ENCODE assay signal across 27 cellular contexts in the genomic region with DNA sequence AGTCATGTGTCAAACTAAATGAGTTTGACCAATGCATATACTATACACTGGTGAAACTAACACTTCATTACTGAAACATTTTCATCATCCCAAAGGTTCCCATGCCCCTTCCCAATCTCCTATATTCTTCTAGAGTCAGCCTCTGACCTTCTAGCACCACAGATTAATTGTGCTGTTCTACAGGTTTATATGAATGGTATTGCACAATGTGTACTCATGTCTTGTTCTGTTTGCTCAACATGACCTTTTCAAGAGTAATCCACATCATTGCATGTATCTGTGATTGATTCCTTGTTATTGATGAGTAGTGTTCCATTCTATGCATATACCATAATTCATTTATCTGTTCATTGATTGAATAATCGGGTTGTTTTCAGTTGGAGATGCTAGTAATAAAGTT. TPM values are rescaled to one million over a fixed set of nuclear protein-coding genes. Genes with fewer than 3 reads are reported as not detected.
DNase-seq lines count a peak whose midpoint lies in the region; ATAC-seq, FAIRE-seq and TF ChIP-seq lines count a peak whose summit lies in the region.
"Had no signal": no experiment of that assay in that cellular context is flagged by ENCODE, and none has a peak within 500 bp of the region (broad histone marks: within the 10 kb centered on the region; RNA-seq: fewer than 3 reads in every experiment).

No MANE protein-coding gene starts in this region.

- H3K4me3 ChIP-seq in mammary epithelial cell (replicated peaks in 1 of 3; ENCODE audit: insufficient read depth in 1 of 3, low read depth in 2 of 3, low read length in 3 of 3): no peak overlapping the region
- no peak overlapping the region for H3K4me3 ChIP-seq in IMR-90 (ENCODE audit: insufficient read depth, low read depth, low read length)
- no peak overlapping the region for H3K4me3 ChIP-seq in K562
- H3K4me3 ChIP-seq: MG63 had no signal

- POLR2A ChIA-PET in MCF 10A (lab: Yijun Ruan, JAX): no interaction called here
- POLR2A ChIA-PET in IMR-90 (lab: Charles Lee; ENCODE audit: unreplicated experiment): no interaction called here
- POLR2A ChIA-PET in K562 (lab: Yijun Ruan, JAX): no interaction called here

- H4K20me1 ChIP-seq in mammary epithelial cell (ENCODE audit: insufficient read depth, low read length) (no peaks in the 10 kb centered on the region), IMR-90 (ENCODE audit: insufficient read depth, low read length) (no peaks in the 10 kb centered on the region), K562 (replicated peaks; ENCODE audit: control insufficient read depth, insufficient read depth, low read length) (no peaks in the 10 kb centered on the region)

- CTCF ChIA-PET in MCF 10A (lab: Yijun Ruan, JAX) (no interaction called here), mammary epithelial cell (lab: Charles Lee; ENCODE audit: low non-redundant PET) (no interaction called here), IMR-90 (lab: Yijun Ruan, JAX) (no interaction called here), K562 (lab: Yijun Ruan, JAX; ENCODE audit: low intra/inter-chr PET ratio) (no interaction called here)

- H4K91ac ChIP-seq in IMR-90 (ENCODE audit: insufficient read depth, low read depth, low read length): no peak overlapping the region

- H3K79me2 ChIP-seq in mammary epithelial cell (ENCODE audit: insufficient read depth, low read length): no peaks in the 10 kb centered on the region
- H3K79me2 ChIP-seq in K562 (ENCODE audit: control insufficient read depth, insufficient read depth, low read length): no peaks in the 10 kb centered on the region

- no peaks in the 10 kb centered on the region for H3K9me3 Mint-ChIP-seq in MCF 10A (ENCODE audit: unreplicated experiment)

- H3K9ac ChIP-seq in mammary epithelial cell (ENCODE audit: insufficient read depth, low read length): no peak overlapping the region
- no peak overlapping the region for H3K9ac ChIP-seq in IMR-90 (ENCODE audit: low read depth, low read length)
- no peak overlapping the region for H3K9ac ChIP-seq in K562 (ENCODE audit: insufficient read depth in 1 of 2, low read depth in 2 of 2, low read length in 2 of 2)

- no peak overlapping the region for H3K4me2 ChIP-seq in mammary epithelial cell (ENCODE audit: insufficient read depth, low read depth, low read length)
- H3K4me2 ChIP-seq in IMR-90 (ENCODE audit: low read depth, low read length): no peak overlapping the region
- no peak overlapping the region for H3K4me2 ChIP-seq in K562 (ENCODE audit: insufficient read depth, low read length)

- BruUV-seq in MCF 10A (replicated peaks; lab: Mats Ljungman, UMichigan) (no TSS peak), mammary epithelial cell (replicated peaks; lab: Mats Ljungman, UMichigan) (no TSS peak), IMR-90 (replicated peaks; lab: Mats Ljungman, UMichigan) (no TSS peak), K562 (replicated peaks; lab: Mats Ljungman, UMichigan) (no TSS peak)

- H2BK5ac ChIP-seq in IMR-90 (ENCODE audit: low read depth, low read length, poor library complexity, severe bottlenecking): no peak overlapping the region

- H3K4me1 ChIP-seq in mammary epithelial cell (ENCODE audit: insufficient read depth, low read length) (no peaks in the 10 kb centered on the region), IMR-90 (ENCODE audit: control insufficient read depth, insufficient read depth, low read length) (no peaks in the 10 kb centered on the region), K562 (replicated peaks in 1 of 2; ENCODE audit: control insufficient read depth in 2 of 2, insufficient read depth in 2 of 2, low read length in 2 of 2) (peaks cover 0 to 2% of the 10 kb centered on the region in 2 experiments; a peak in 1 of 5 replicates)

- H3K79me1 ChIP-seq in IMR-90 (ENCODE audit: low read depth in 1 of 2, low read length in 2 of 2): no peaks in the 10 kb centered on the region

- peak; percentile 10 for DNase-seq in MCF 10A (ENCODE audit: unreplicated experiment)
- DNase-seq in mammary epithelial cell: no peak
- no peak for DNase-seq in IMR-90
- no peak for DNase-seq in K562 (ENCODE audit: extremely low read depth in 1 of 4, low spot score in 3 of 4)
- DNase-seq in DMS114 treated with DMSO at 0.1 percent for 48 hours (lab: John Stamatoyannopoulos, UW; ENCODE audit: unreplicated experiment): no peak
- DNase-seq in stimulated activated naive CD4-positive, alpha-beta T cell treated with Interleukin-2 at 50 U/mL for 16 hours (lab: John Stamatoyannopoulos, UW): no peak
- DNase-seq: C1 segment of cervical spinal cord; CD4-positive, alpha-beta memory T cell; COR-L47; Kasumi-1; MG63; NCI-H1092; NCI-H1417 treated with DMSO at 0.1 percent for 48 hours; NCI-H1694 treated with DMSO at 0.1 percent for 48 hours; NCI-H2081; NCI-H2171 treated with DMSO at 0.1 percent for 48 hours; NCI-H345; NCI-H524 treated with DMSO at 0.1 percent for 48 hours; Right ventricle myocardium superior; RPMI8226; T-helper 1 cell had no signal

- intact Hi-C loops in MCF 10A (cut with micrococcal nuclease): no loop called here
- intact Hi-C loops in mammary epithelial cell (cut with micrococcal nuclease): no loop called here
- intact Hi-C loops in IMR-90 (cut with micrococcal nuclease): no loop called here
- intact Hi-C loops in K562 (cut with micrococcal nuclease): no loop called here

- H3K36me3 Mint-ChIP-seq in MCF 10A (ENCODE audit: insufficient read depth, unreplicated experiment): no peaks in the 10 kb centered on the region
- H3K36me3 Mint-ChIP-seq: CD4-positive, alpha-beta memory T cell had no signal

- no peak overlapping the region for H2BK15ac ChIP-seq in IMR-90 (ENCODE audit: low read depth, low read length)

- no peak overlapping the region for H2AK5ac ChIP-seq in IMR-90 (ENCODE audit: low read depth, low read length)

- TF ChIP-seq POLR2A in IMR-90 (IDR thresholded peaks at IDR 0.05; ENCODE audit: low read depth, low read length) (no peak), K562 (conservative IDR thresholded peaks at IDR 0.05) (no peak)

- H2BK20ac ChIP-seq in IMR-90 (ENCODE audit: low read depth, low read length): no peak overlapping the region

- no peak overlapping the region for H4K5ac ChIP-seq in IMR-90 (ENCODE audit: low read depth, low read length)

- FAIRE-seq in K562 (lab: Jason Lieb, UNC): no peak
- FAIRE-seq: GM18507, H54 had no signal

- no peak overlapping the region for H2BK120ac ChIP-seq in IMR-90 (ENCODE audit: low read depth, low read length)

- TF ChIP-seq CTCF in MCF 10A (IDR thresholded peaks at IDR 0.05; ENCODE audit: unreplicated experiment): no peak
- TF ChIP-seq CTCF in mammary epithelial cell (conservative IDR thresholded peaks at IDR 0.05 in 1 of 2, IDR thresholded peaks at IDR 0.05 in 1 of 2; ENCODE audit: extremely low read depth in 1 of 2, insufficient read depth in 1 of 2, low read depth in 1 of 2, low read length in 2 of 2): no peak
- no peak for TF ChIP-seq CTCF in IMR-90 (conservative IDR thresholded peaks at IDR 0.05; ENCODE audit: low read depth, low read length)
- no peak for TF ChIP-seq CTCF in K562 (IDR thresholded peaks at IDR 0.05 in 2 of 3, conservative IDR thresholded peaks at IDR 0.05 in 1 of 3; ENCODE audit: insufficient read depth in 2 of 3, low read depth in 1 of 3, low read length in 3 of 3)

- no peak overlapping the region for H3K4ac ChIP-seq in IMR-90 (ENCODE audit: low read depth, low read length)

- TF ChIP-seq RAD21 in IMR-90 (IDR thresholded peaks at IDR 0.05; ENCODE audit: low read length) (no peak), K562 (CRISPR knock-in tag; conservative IDR thresholded peaks at IDR 0.05 in 1 of 2, IDR thresholded peaks at IDR 0.05 in 1 of 2) (no peak)

- TF ChIP-seq EP300 in K562 (IDR thresholded peaks at IDR 0.05; ENCODE audit: low read length): no peak

- dilution Hi-C loops in mammary epithelial cell (cut with HindIII; ENCODE audit: low sequenced_read_pairs): no loop called here
- dilution Hi-C loops in IMR-90 (cut with HindIII; ENCODE audit: low sequenced_read_pairs, unreplicated experiment): no loop called here

- no peaks in the 10 kb centered on the region for H3K4me1 Mint-ChIP-seq in MCF 10A (ENCODE audit: insufficient read depth, unreplicated experiment)
- H3K4me1 Mint-ChIP-seq: CD4-positive, alpha-beta memory T cell had no signal

- H3K9me3 ChIP-seq in mammary epithelial cell (replicated peaks; ENCODE audit: insufficient read depth, low read length): no peaks in the 10 kb centered on the region
- H3K9me3 ChIP-seq in IMR-90 (ENCODE audit: control insufficient read depth, insufficient read depth, low read length): no peaks in the 10 kb centered on the region
- no peaks in the 10 kb centered on the region for H3K9me3 ChIP-seq in K562 (replicated peaks; ENCODE audit: control insufficient read depth, insufficient read depth, low read depth, low read length)
- H3K9me3 ChIP-seq: MG63 had no signal

- H3K9me1 ChIP-seq in IMR-90 (ENCODE audit: insufficient read depth, low read length) (no peaks in the 10 kb centered on the region), K562 (ENCODE audit: control insufficient read depth, insufficient read depth, low read length) (no peaks in the 10 kb centered on the region)

- in situ Hi-C loops in mammary epithelial cell (cut with MboI; ENCODE audit: low sequenced_read_pairs in 2 of 2) (no loop called here), IMR-90 (cut with MboI; ENCODE audit: low sequenced_read_pairs) (no loop called here), K562 (cut with MboI) (no loop called here)

- no peak overlapping the region for H4K8ac ChIP-seq in IMR-90 (ENCODE audit: low read depth in 2 of 2, low read length in 2 of 2)

- H3K27ac ChIP-seq in mammary epithelial cell (ENCODE audit: insufficient read depth, low read depth, low read length): no peak overlapping the region
- H3K27ac ChIP-seq in IMR-90 (ENCODE audit: insufficient read depth, low read length): no peak overlapping the region
- H3K27ac ChIP-seq in K562 (ENCODE audit: extremely low read depth, low read depth, low read length): no peak overlapping the region

- ATAC-seq in IMR-90 (ENCODE audit: low read depth): no peak
- no peak for ATAC-seq in K562
- no peak for ATAC-seq in GM19463 (IDR thresholded peaks at IDR 0.05; ENCODE audit: unreplicated experiment)

- no peak overlapping the region for H2AK9ac ChIP-seq in IMR-90 (replicated peaks; ENCODE audit: low read depth, low read length, poor library complexity)

- H3K23ac ChIP-seq in IMR-90 (ENCODE audit: low read depth, low read length): no peak overlapping the region

- H3K36me3 ChIP-seq in mammary epithelial cell (ENCODE audit: insufficient read depth, low read length): no peaks in the 10 kb centered on the region
- H3K36me3 ChIP-seq in IMR-90 (ENCODE audit: control insufficient read depth, insufficient read depth, low read length): no peaks in the 10 kb centered on the region
- peaks cover 6% of the 10 kb centered on the region; the same call in 1 of the 3 replicates for H3K36me3 ChIP-seq in K562 (ENCODE audit: control insufficient read depth, insufficient read depth, low read length)
- H3K36me3 ChIP-seq: MG63 had no signal

- H3K27me3 ChIP-seq in mammary epithelial cell (ENCODE audit: insufficient read depth, low read length) (peaks cover 2% of the 10 kb centered on the region), IMR-90 (ENCODE audit: control insufficient read depth, insufficient read depth, low read length) (no peaks in the 10 kb centered on the region), K562 (ENCODE audit: control insufficient read depth in 2 of 2, insufficient read depth in 2 of 2, low read length in 2 of 2) (no peaks in the 10 kb centered on the region)
- H3K27me3 ChIP-seq: MG63 had no signal

- no peak overlapping the region for H3K56ac ChIP-seq in IMR-90 (ENCODE audit: extremely low read depth, insufficient read depth, low read length)

- no peak overlapping the region for H3K27ac Mint-ChIP-seq in MCF 10A (ENCODE audit: low read depth, unreplicated experiment)
- H3K27ac Mint-ChIP-seq: CD4-positive, alpha-beta memory T cell had no signal

- H3K4me3 Mint-ChIP-seq in MCF 10A (ENCODE audit: unreplicated experiment): no peak overlapping the region
- H3K4me3 Mint-ChIP-seq: CD4-positive, alpha-beta memory T cell had no signal

- peaks cover 20% of the 10 kb centered on the region for H3K27me3 Mint-ChIP-seq in MCF 10A (ENCODE audit: insufficient read depth, unreplicated experiment)
- H3K27me3 Mint-ChIP-seq: CD4-positive, alpha-beta memory T cell had no signal

- no peak overlapping the region for H3K14ac ChIP-seq in IMR-90 (replicated peaks; ENCODE audit: low read depth, low read length)

- 75% methylated on average over 1 of the region's 1 CpG for whole genome bisulfite sequencing in mammary epithelial cell (ENCODE audit: low coverage, missing lambda C conversion rate)
- WGBS in IMR-90 (ENCODE audit: extremely low coverage in 2 of 2, insufficient read length in 1 of 2), 2 experiments: no CpG with 5 or more reads among the region's 1 CpG
- 21% methylated on average over 1 of the region's 1 CpG for WGBS in K562 (ENCODE audit: insufficient coverage, low coverage, missing lambda C conversion rate)

- H3K18ac ChIP-seq in IMR-90 (ENCODE audit: low read depth, low read length): no peak overlapping the region

- H2AFZ ChIP-seq in mammary epithelial cell (ENCODE audit: low read depth, low read length) (no peak overlapping the region), IMR-90 (replicated peaks; ENCODE audit: low read length, poor library complexity) (no peak overlapping the region), K562 (ENCODE audit: low read depth, low read length) (no peak overlapping the region)

RNA-seq across cellular contexts. Expression of a gene that starts 7.5 kb away (rescaled TPM):
- not detected in 2 replicates for total RNA-seq in MCF 10A (2022)
- not detected for total RNA-seq in mammary epithelial cell
- not detected for polyA plus RNA-seq in mammary epithelial cell
- not detected for polyA minus RNA-seq in mammary epithelial cell
- total RNA-seq in IMR-90 (2012; rRNA removed): not detected in 2 replicates
- not detected in 2 replicates for polyA plus RNA-seq in IMR-90 (2012; rRNA removed)
- polyA plus RNA-seq in IMR-90 (2012; cell fraction: cytosol; rRNA removed): not detected in 2 replicates
- polyA plus RNA-seq in IMR-90 (2012; cell fraction: nucleus; rRNA removed; ENCODE audit: low replicate concordance): not detected in 2 replicates
- 10.0 and 24.8 TPM in 2 replicates for total RNA-seq in K562 (2011; cell fraction: chromatin; rRNA removed; ENCODE audit: low replicate concordance)
- 2.3 and 6.2 TPM in 2 replicates for total RNA-seq in K562 (2011; cell fraction: nucleolus; rRNA removed)
- 26.1 and 54.7 TPM in 2 replicates for total RNA-seq in K562 (2011; cell fraction: nucleoplasm; rRNA removed)
- 0.57 and 0.59 TPM in 2 replicates for total RNA-seq in K562 (2014; rRNA removed)
- 1.4 and 1.7 TPM in 2 replicates for total RNA-seq in K562 (2014; rRNA removed; fragmentation: Illumina TruSeq; extraction: Trizol)
- total RNA-seq in K562 (2015; rRNA removed; fragmentation: Illumina TruSeq; extraction: Trizol): 0.91 and 1.7 TPM in 2 replicates
- total RNA-seq in K562 (2021): 0.44 and 0.54 TPM in 2 replicates
- 0.57 and 0.83 TPM in 2 replicates for polyA plus RNA-seq in K562 (2011; rRNA removed)
- 0.15 and 0.19 TPM in 2 replicates for polyA plus RNA-seq in K562 (2011; cell fraction: cytosol; rRNA removed)
- 3.8 and 4.1 TPM in 2 replicates for polyA plus RNA-seq in K562 (2011; cell fraction: nucleus; rRNA removed)
- polyA plus RNA-seq in K562 (2012): 0.18 and 0.32 TPM in 2 replicates
- polyA plus RNA-seq in K562 (2014; fragmentation: Illumina TruSeq; extraction: Trizol): 0.10 and 0.25 TPM in 2 replicates
- under 1 TPM in 1 of 2 experiments, not detected in 1; 0.03 TPM for polyA plus RNA-seq in K562 (2014; fragmentation: Nextera tagmentation; extraction: Ambion mirVana)
- polyA plus RNA-seq in K562 (2014; rRNA removed): 0.12 and 0.16 TPM in 2 replicates
- 13.4 and 16.2 TPM in 2 replicates for polyA minus RNA-seq in K562 (2011; rRNA and poly(A)+ RNA removed)
- not detected in 2 replicates for polyA minus RNA-seq in K562 (2011; cell fraction: cytosol; rRNA and poly(A)+ RNA removed)
- 18.0 and 19.9 TPM in 2 replicates for polyA minus RNA-seq in K562 (2011; cell fraction: nucleus; rRNA and poly(A)+ RNA removed)
- total RNA-seq: A673; CD4-positive, alpha-beta memory T cell; Daoy; G401; Right ventricle myocardium superior had no signal
- polyA plus RNA-seq: CD4-positive, alpha-beta memory T cell had no signal

RNA-seq across cellular contexts. Expression of a gene that starts 22.8 kb away (rescaled TPM):
- not detected in 2 replicates for total RNA-seq in MCF 10A (2022)
- not detected for total RNA-seq in mammary epithelial cell
- polyA plus RNA-seq in mammary epithelial cell: not detected
- polyA minus RNA-seq in mammary epithelial cell: not detected
- not detected in 2 replicates for total RNA-seq in IMR-90 (2012; rRNA removed)
- polyA plus RNA-seq in IMR-90 (2012; rRNA removed): not detected in 2 replicates
- polyA plus RNA-seq in IMR-90 (2012; cell fraction: cytosol; rRNA removed): not detected in 2 replicates
- polyA plus RNA-seq in IMR-90 (2012; cell fraction: nucleus; rRNA removed; ENCODE audit: low replicate concordance): not detected in 2 replicates
- 8.5 and 21.4 TPM in 2 replicates for total RNA-seq in K562 (2011; cell fraction: chromatin; rRNA removed; ENCODE audit: low replicate concordance)
- total RNA-seq in K562 (2011; cell fraction: nucleolus; rRNA removed): 6.0 and 7.1 TPM in 2 replicates
- total RNA-seq in K562 (2011; cell fraction: nucleoplasm; rRNA removed): 19.7 and 25.6 TPM in 2 replicates
- total RNA-seq in K562 (2014; rRNA removed): 0.18 and 0.94 TPM in 2 replicates
- 1.9 and 2.6 TPM in 2 replicates for total RNA-seq in K562 (2014; rRNA removed; fragmentation: Illumina TruSeq; extraction: Trizol)
- total RNA-seq in K562 (2015; rRNA removed; fragmentation: Illumina TruSeq; extraction: Trizol): 2.3 and 2.6 TPM in 2 replicates
- total RNA-seq in K562 (2021): 1.4 and 1.7 TPM in 2 replicates
- 2.2 and 3.8 TPM in 2 replicates for polyA plus RNA-seq in K562 (2011; rRNA removed)
- polyA plus RNA-seq in K562 (2011; cell fraction: cytosol; rRNA removed): 2.2 and 2.5 TPM in 2 replicates
- 4.6 and 4.7 TPM in 2 replicates for polyA plus RNA-seq in K562 (2011; cell fraction: nucleus; rRNA removed)
- 1.6 and 3.5 TPM in 2 replicates for polyA plus RNA-seq in K562 (2012)
- polyA plus RNA-seq in K562 (2014; fragmentation: Illumina TruSeq; extraction: Trizol): 1.7 and 2.1 TPM in 2 replicates
- 1 to 10 TPM in 1 of 2 experiments, under 1 TPM in 1; 0.98 to 1.2 TPM for polyA plus RNA-seq in K562 (2014; fragmentation: Nextera tagmentation; extraction: Ambion mirVana)
- 1.5 and 1.7 TPM in 2 replicates for polyA plus RNA-seq in K562 (2014; rRNA removed)
- 12.7 and 13.4 TPM in 2 replicates for polyA minus RNA-seq in K562 (2011; rRNA and poly(A)+ RNA removed)
- polyA minus RNA-seq in K562 (2011; cell fraction: cytosol; rRNA and poly(A)+ RNA removed): 2.0 TPM in 1 of 2 replicates, not detected in the other
- polyA minus RNA-seq in K562 (2011; cell fraction: nucleus; rRNA and poly(A)+ RNA removed): 11.0 and 18.0 TPM in 2 replicates
- total RNA-seq: A673; CD4-positive, alpha-beta memory T cell; Daoy; G401; Right ventricle myocardium superior had no signal
- polyA plus RNA-seq: CD4-positive, alpha-beta memory T cell had no signal

RNA-seq across cellular contexts. Expression of a gene that starts 50.2 kb away (rescaled TPM):
- total RNA-seq in MCF 10A (2022) (not detected in 2 replicates), mammary epithelial cell (not detected), IMR-90 (2012; rRNA removed) (not detected in 2 replicates), K562 (2014; rRNA removed) (0.73 and 1.7 TPM in 2 replicates), K562 (2014; rRNA removed; fragmentation: Illumina TruSeq; extraction: Trizol) (2.6 and 2.9 TPM in 2 replicates), K562 (2015; rRNA removed; fragmentation: Illumina TruSeq; extraction: Trizol) (2.6 and 2.7 TPM in 2 replicates), K562 (2021) (1.7 and 2.8 TPM in 2 replicates)
- polyA plus RNA-seq in mammary epithelial cell (not detected), IMR-90 (2012; rRNA removed) (not detected in 2 replicates), K562 (2011; rRNA removed) (0.86 and 1.1 TPM in 2 replicates), K562 (2014; fragmentation: Illumina TruSeq; extraction: Trizol) (0.18 and 0.27 TPM in 2 replicates), K562 (2014; fragmentation: Nextera tagmentation; extraction: Ambion mirVana) (under 1 TPM in 1 of 2 experiments, not detected in 1; 0.07 TPM), K562 (2014; rRNA removed) (0.27 and 0.38 TPM in 2 replicates)
- polyA minus RNA-seq in mammary epithelial cell: not detected
- not detected in 2 replicates for polyA plus RNA-seq in IMR-90 (2012; cell fraction: cytosol; rRNA removed)
- polyA plus RNA-seq in IMR-90 (2012; cell fraction: nucleus; rRNA removed; ENCODE audit: low replicate concordance): not detected in 2 replicates
- total RNA-seq in K562 (2011; cell fraction: chromatin; rRNA removed; ENCODE audit: low replicate concordance): 16.6 and 50.2 TPM in 2 replicates
- total RNA-seq in K562 (2011; cell fraction: nucleolus; rRNA removed): 9.3 and 17.4 TPM in 2 replicates
- total RNA-seq in K562 (2011; cell fraction: nucleoplasm; rRNA removed): 41.2 and 79.5 TPM in 2 replicates
- polyA plus RNA-seq in K562 (2011; cell fraction: cytosol; rRNA removed): 0.16 and 0.18 TPM in 2 replicates
- 13.4 and 17.5 TPM in 2 replicates for polyA plus RNA-seq in K562 (2011; cell fraction: nucleus; rRNA removed)
- polyA plus RNA-seq in K562 (2012): 0.14 and 0.62 TPM in 2 replicates
- 45.9 and 55.9 TPM in 2 replicates for polyA minus RNA-seq in K562 (2011; rRNA and poly(A)+ RNA removed)
- polyA minus RNA-seq in K562 (2011; cell fraction: cytosol; rRNA and poly(A)+ RNA removed): 1.4 TPM in 1 of 2 replicates, not detected in the other
- 53.4 and 57.5 TPM in 2 replicates for polyA minus RNA-seq in K562 (2011; cell fraction: nucleus; rRNA and poly(A)+ RNA removed)
- total RNA-seq: A673; CD4-positive, alpha-beta memory T cell; Daoy; G401; Right ventricle myocardium superior had no signal
- polyA plus RNA-seq: CD4-positive, alpha-beta memory T cell had no signal
